8 cellular contexts compared by ENCODE assay signal in the genomic region with DNA sequence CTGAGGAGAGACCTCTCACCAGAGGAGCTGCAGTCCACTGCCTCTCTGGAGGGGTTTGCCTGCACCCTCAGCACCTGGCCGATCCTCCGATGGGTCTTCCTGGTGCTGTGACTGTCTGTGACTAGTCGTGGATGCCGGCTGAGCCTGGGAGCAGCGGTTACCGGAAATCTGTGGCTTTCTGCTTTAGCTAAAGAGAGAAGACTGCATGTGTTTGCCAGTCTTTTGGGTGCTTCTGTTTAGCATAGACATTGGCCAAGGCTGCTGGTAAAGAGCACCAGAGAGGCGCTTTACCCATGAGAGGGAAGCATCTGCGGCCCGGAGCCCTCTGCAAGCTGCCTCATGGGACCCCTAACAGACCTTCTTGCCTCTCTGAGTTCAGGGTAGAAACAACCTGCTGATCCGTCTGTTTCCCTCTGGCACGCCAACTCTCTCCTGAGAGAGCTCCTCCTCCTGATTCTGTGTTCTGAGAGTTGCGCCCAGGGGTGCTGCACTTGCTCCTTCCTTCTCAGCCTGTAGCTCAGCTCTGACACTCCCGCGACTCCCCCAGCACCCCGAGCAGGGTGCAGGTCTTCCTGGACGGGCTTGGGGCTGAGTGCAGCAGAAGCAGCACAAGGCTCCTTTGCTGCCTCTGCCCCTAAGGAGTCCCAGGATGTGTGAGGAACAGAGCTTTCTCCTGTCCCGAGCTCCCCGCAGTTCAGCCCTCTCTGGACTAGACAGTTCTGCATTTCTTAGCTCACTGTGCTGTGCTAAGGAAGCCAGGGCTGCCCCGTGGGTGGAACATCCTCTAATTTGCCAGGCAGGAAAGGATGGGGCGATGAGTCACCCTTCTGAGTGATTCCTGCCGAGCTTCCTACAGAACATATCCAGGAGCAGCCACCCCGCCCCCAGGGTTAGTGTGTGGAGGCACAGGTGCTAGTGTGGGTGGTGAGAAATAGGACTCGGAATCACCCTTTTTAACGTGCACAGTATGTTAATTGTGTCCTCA.
DNase-seq lines count a peak whose midpoint lies in the region; ATAC-seq, FAIRE-seq and TF ChIP-seq lines count a peak whose summit lies in the region.

No MANE protein-coding gene starts in this region.

- peaks cover 3% of the 10 kb centered on the region for H3K9me1 ChIP-seq in keratinocyte (ENCODE audit: control insufficient read depth, extremely low read depth, insufficient read depth, low read length)

- H3K27me3 ChIP-seq in GM06990 (replicated peaks; ENCODE audit: control insufficient read depth, insufficient read depth, low read length) (no peaks in the 10 kb centered on the region), keratinocyte (ENCODE audit: control insufficient read depth, extremely low read depth, insufficient read depth, low read length) (no peaks in the 10 kb centered on the region)

- peak overlapping the region in 3 of 5 experiments; percentile 22 to 68 (median 51) for H3K4me3 Mint-ChIP-seq in brain

- no peaks in the 10 kb centered on the region for H4K20me1 ChIP-seq in keratinocyte (ENCODE audit: control insufficient read depth, extremely low read depth, insufficient read depth, low read length)

- peaks cover 3% of the 10 kb centered on the region for H3K27me3 Mint-ChIP-seq in brain

- DNase-seq in GM06990 (ENCODE audit: extremely low read depth, insufficient read length) (peak; percentile 26), keratinocyte (ENCODE audit: low read depth, low spot score) (peak; percentile 69), ecto neural progenitor cell (ENCODE audit: low spot score) (no peak)
- DNase-seq in stimulated activated naive CD8-positive, alpha-beta T cell treated with anti-CD3 and anti-CD28 coated beads, Interleukin-15, Interleukin-2, amounts not matched to agents 100 U/mL and 50 U/mL, for 24 hours = peak; percentile 31
- DNase-seq in activated effector memory CD4-positive, alpha-beta T cell treated with Interleukin-2 at 50 U/mL for 16 hours = no peak

- H3K36me3 Mint-ChIP-seq in brain = peaks cover 16% of the 10 kb centered on the region

- peak; percentile 92 for FAIRE-seq in keratinocyte (lab: Jason Lieb, UNC)

- peak overlapping the region; percentile 90 for H3K4me2 ChIP-seq in keratinocyte (ENCODE audit: control insufficient read depth, extremely low read depth, insufficient read depth, low read depth, low read length)

- H3K4me1 ChIP-seq in keratinocyte (ENCODE audit: control insufficient read depth, extremely low read depth, insufficient read depth, low read length) = peaks cover 35% of the 10 kb centered on the region

- peak overlapping the region; percentile 88 for H2AFZ ChIP-seq in keratinocyte (ENCODE audit: control insufficient read depth, low read length)

- peak; percentile 37 for ATAC-seq in HG02798 (IDR thresholded peaks at IDR 0.05; ENCODE audit: poor library complexity, unreplicated experiment)
- ATAC-seq in stimulated activated naive CD8-positive, alpha-beta T cell treated with anti-CD3 and anti-CD28 coated beads, Interleukin-15, Interleukin-2, amounts not matched to agents 100 U/mL and 50 U/mL, for 24 hours = peak; percentile 45

- H3K4me1 Mint-ChIP-seq in brain = peaks cover 67% of the 10 kb centered on the region

- H3K9ac ChIP-seq in keratinocyte (ENCODE audit: control insufficient read depth, extremely low read depth, insufficient read depth, low read length) = peak overlapping the region; percentile 42

- H3K4me3 ChIP-seq in GM06990 (replicated peaks; ENCODE audit: low read depth, low read length) (peak overlapping the region; percentile 20; the same call in 1 of the 2 replicates), keratinocyte (ENCODE audit: control insufficient read depth in 2 of 3, extremely low read depth in 1 of 3, insufficient read depth in 2 of 3, low read depth in 1 of 3, low read length in 3 of 3) (peak overlapping the region; percentile 6 to 67 (median 57))

- no peaks in the 10 kb centered on the region for H3K9me3 ChIP-seq in keratinocyte (ENCODE audit: control insufficient read depth, low read depth, low read length)

- dilution Hi-C loops in keratinocyte (cut with MboI; ENCODE audit: extremely low pct_ligation_motif_present, low sequenced_read_pairs) = no loop called here

- H3K36me3 ChIP-seq in GM06990 (ENCODE audit: control insufficient read depth, insufficient read depth, low read length) = no peaks in the 10 kb centered on the region
- H3K36me3 ChIP-seq in keratinocyte (ENCODE audit: control insufficient read depth in 2 of 2, extremely low read depth in 1 of 2, insufficient read depth in 2 of 2, low read length in 2 of 2) = no peaks in the 10 kb centered on the region

- H3K79me2 ChIP-seq in keratinocyte (ENCODE audit: control insufficient read depth, insufficient read depth, low read length) = no peaks in the 10 kb centered on the region

- peaks cover 3 to 17% (median 11%) of the 10 kb centered on the region in 5 experiments for H3K9me3 Mint-ChIP-seq in brain

- TF ChIP-seq CTCF in GM06990 (IDR thresholded peaks at IDR 0.05; ENCODE audit: insufficient read depth, low read length, poor library complexity, severe bottlenecking) (no peak), brain (conservative IDR thresholded peaks at IDR 0.05) (no peak), keratinocyte (optimal IDR thresholded peaks at IDR 0.05 in 1 of 3, IDR thresholded peaks at IDR 0.05 in 1 of 3, conservative IDR thresholded peaks at IDR 0.05 in 1 of 3; ENCODE audit: extremely low read depth in 1 of 3, insufficient read depth in 2 of 3, low read length in 3 of 3) (no peak)

- H3K27ac ChIP-seq in keratinocyte (ENCODE audit: control insufficient read depth, insufficient read depth, low read length) = peak overlapping the region; percentile 36

- peak overlapping the region; percentile 16 to 98 (median 92) for H3K27ac Mint-ChIP-seq in brain

TF ChIP-seq in PFSK-1, 5 proteins besides CTCF, POLR2A, EP300 and RAD21:
- peak; percentile 27 for TF ChIP-seq FOXP2 (optimal IDR thresholded peaks at IDR 0.05; ENCODE audit: borderline replicate concordance, extremely low read depth, extremely low read length, insufficient read depth)
- TF ChIP-seq SIN3A (IDR thresholded peaks at IDR 0.05; ENCODE audit: borderline replicate concordance, insufficient read depth, low read length) = 0 out of 2 replicates have a peak, but pooled peaks have one; percentile 25
- TF ChIP-seq, protein P1, sequence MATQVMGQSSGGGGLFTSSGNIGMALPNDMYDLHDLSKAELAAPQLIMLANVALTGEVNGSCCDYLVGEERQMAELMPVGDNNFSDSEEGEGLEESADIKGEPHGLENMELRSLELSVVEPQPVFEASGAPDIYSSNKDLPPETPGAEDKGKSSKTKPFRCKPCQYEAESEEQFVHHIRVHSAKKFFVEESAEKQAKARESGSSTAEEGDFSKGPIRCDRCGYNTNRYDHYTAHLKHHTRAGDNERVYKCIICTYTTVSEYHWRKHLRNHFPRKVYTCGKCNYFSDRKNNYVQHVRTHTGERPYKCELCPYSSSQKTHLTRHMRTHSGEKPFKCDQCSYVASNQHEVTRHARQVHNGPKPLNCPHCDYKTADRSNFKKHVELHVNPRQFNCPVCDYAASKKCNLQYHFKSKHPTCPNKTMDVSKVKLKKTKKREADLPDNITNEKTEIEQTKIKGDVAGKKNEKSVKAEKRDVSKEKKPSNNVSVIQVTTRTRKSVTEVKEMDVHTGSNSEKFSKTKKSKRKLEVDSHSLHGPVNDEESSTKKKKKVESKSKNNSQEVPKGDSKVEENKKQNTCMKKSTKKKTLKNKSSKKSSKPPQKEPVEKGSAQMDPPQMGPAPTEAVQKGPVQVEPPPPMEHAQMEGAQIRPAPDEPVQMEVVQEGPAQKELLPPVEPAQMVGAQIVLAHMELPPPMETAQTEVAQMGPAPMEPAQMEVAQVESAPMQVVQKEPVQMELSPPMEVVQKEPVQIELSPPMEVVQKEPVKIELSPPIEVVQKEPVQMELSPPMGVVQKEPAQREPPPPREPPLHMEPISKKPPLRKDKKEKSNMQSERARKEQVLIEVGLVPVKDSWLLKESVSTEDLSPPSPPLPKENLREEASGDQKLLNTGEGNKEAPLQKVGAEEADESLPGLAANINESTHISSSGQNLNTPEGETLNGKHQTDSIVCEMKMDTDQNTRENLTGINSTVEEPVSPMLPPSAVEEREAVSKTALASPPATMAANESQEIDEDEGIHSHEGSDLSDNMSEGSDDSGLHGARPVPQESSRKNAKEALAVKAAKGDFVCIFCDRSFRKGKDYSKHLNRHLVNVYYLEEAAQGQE (IDR thresholded peaks at IDR 0.05; ENCODE audit: insufficient read depth in 1 of 2, low read depth in 2 of 2, low read length in 2 of 2) = no peak

Comparison
In these comparisons a context has a peak if more than half of its experiments do, and no peak if none do; other contexts are left out.
1. DNase-seq: peak in GM06990 (single experiment), keratinocyte (single experiment) and stimulated activated naive CD8-positive, alpha-beta T cell treated with anti-CD3 and anti-CD28 coated beads, Interleukin-15, Interleukin-2, amounts not matched to agents 100 U/mL and 50 U/mL, for 24 hours (single experiment); none in ecto neural progenitor cell (single experiment) and activated effector memory CD4-positive, alpha-beta T cell treated with Interleukin-2 at 50 U/mL for 16 hours (single experiment).